15 cellular contexts compared by ENCODE assay signal in genomic region chr2:64137996-64138395, GRCh38. TPM values are rescaled to one million over a fixed set of nuclear protein-coding genes. Genes with fewer than 3 reads are reported as not detected.
DNase-seq lines count a peak whose midpoint lies in the region; ATAC-seq and TF ChIP-seq lines count a peak whose summit lies in the region.
"Had no signal": no experiment of that assay in that cellular context is flagged by ENCODE, and none has a peak within 500 bp of the region (broad histone marks: within the 10 kb centered on the region; RNA-seq: fewer than 3 reads in every experiment).

No MANE protein-coding gene starts in this region.

- TF ChIP-seq CTCF in activated B cell treated with CpG ODN at 0.5 μM for 24 hours (IDR thresholded peaks at IDR 0.05) (no peak), type B pancreatic cell (conservative IDR thresholded peaks at IDR 0.05) (no peak), natural killer cell (IDR thresholded peaks at IDR 0.05) (no peak), glutamatergic neuron (IDR thresholded peaks at IDR 0.05; ENCODE audit: partially characterized antibody, unreplicated experiment) (no peak)

- DNase-seq in activated T-cell treated with anti-CD3 and anti-CD28 coated beads, Interleukin-2, amount 50 U/mL, for 24 hours = no peak
- DNase-seq in activated T-cell treated with anti-CD3 and anti-CD28 coated beads, Interleukin-2, amount 50 U/mL, for 48 hours = no peak
- no peak for DNase-seq in activated B cell treated with CpG ODN at 0.5 μM for 24 hours
- peak; percentile 24 for DNase-seq in left kidney (ENCODE audit: low read depth, low spot score)
- no peak for DNase-seq in type B pancreatic cell (ENCODE audit: extremely low spot score, unreplicated experiment)
- DNase-seq in natural killer cell = no peak
- DNase-seq in stimulated activated CD4-positive, alpha-beta T cell treated with anti-CD3 and anti-CD28 coated beads, Interleukin-15, amount 100 ng/mL, for 24 hours = no peak
- DNase-seq in glutamatergic neuron = no peak
- DNase-seq: activated CD4-positive, CD25-positive, alpha-beta regulatory T cell; effector memory CD4-positive, alpha-beta T cell; heart left ventricle; NCI-H2029; NCI-H774; small intestine had no signal

- POLR2A ChIA-PET in activated B cell treated with CpG ODN at 0.5 μM for 24 hours (lab: Charles Lee) = interaction anchor here (0.8 to 0.9 kb wide), 2 partner anchors 48 to 190 kb away, joined by 4 to 5 read pairs; no protein-coding TSS in a partner anchor

- no peaks in the 10 kb centered on the region for H3K27me3 Mint-ChIP-seq in activated T-cell treated with anti-CD3 and anti-CD28 coated beads, Interleukin-2, amount 50 U/mL, for 24 hours
- H3K27me3 Mint-ChIP-seq in activated B cell treated with CpG ODN at 0.5 μM for 24 hours (no peaks in the 10 kb centered on the region), type B pancreatic cell (no peaks in the 10 kb centered on the region), natural killer cell (ENCODE audit: low read depth in 2 of 2) (no peaks in the 10 kb centered on the region), glutamatergic neuron (ENCODE audit: unreplicated experiment) (peaks cover 2% of the 10 kb centered on the region)

- ATAC-seq in activated B cell treated with CpG ODN at 0.5 μM for 24 hours (ENCODE audit: low read depth) (peak; percentile 21), natural killer cell (no peak)
- ATAC-seq: heart left ventricle, left lobe of liver had no signal

- intact Hi-C loops in activated B cell treated with CpG ODN at 0.5 μM for 24 hours (cut with micrococcal nuclease) (no loop called here), natural killer cell (cut with micrococcal nuclease) (no loop called here)

- CTCF ChIA-PET in activated B cell treated with CpG ODN at 0.5 μM for 24 hours (lab: Charles Lee) = no interaction called here

- no peak overlapping the region for H3K4me3 Mint-ChIP-seq in activated T-cell treated with anti-CD3 and anti-CD28 coated beads, Interleukin-2, amount 50 U/mL, for 24 hours
- H3K4me3 Mint-ChIP-seq in activated B cell treated with CpG ODN at 0.5 μM for 24 hours (peak overlapping the region; percentile 36), type B pancreatic cell (peak overlapping the region; percentile 78), natural killer cell (no peak overlapping the region), glutamatergic neuron (ENCODE audit: unreplicated experiment) (no peak overlapping the region)

- peaks cover 77% of the 10 kb centered on the region for H3K36me3 Mint-ChIP-seq in activated T-cell treated with anti-CD3 and anti-CD28 coated beads, Interleukin-2, amount 50 U/mL, for 24 hours (ENCODE audit: low read depth)
- H3K36me3 Mint-ChIP-seq in activated B cell treated with CpG ODN at 0.5 μM for 24 hours (ENCODE audit: low read depth) = peaks cover 51% of the 10 kb centered on the region
- peaks cover 25% of the 10 kb centered on the region for H3K36me3 Mint-ChIP-seq in type B pancreatic cell
- no peaks in the 10 kb centered on the region for H3K36me3 Mint-ChIP-seq in natural killer cell
- H3K36me3 Mint-ChIP-seq in glutamatergic neuron (ENCODE audit: unreplicated experiment) = no peaks in the 10 kb centered on the region

- H3K27ac Mint-ChIP-seq in activated T-cell treated with anti-CD3 and anti-CD28 coated beads, Interleukin-2, amount 50 U/mL, for 24 hours = peak overlapping the region; percentile 84
- H3K27ac Mint-ChIP-seq in activated B cell treated with CpG ODN at 0.5 μM for 24 hours (peak overlapping the region; percentile 73), type B pancreatic cell (peak overlapping the region; percentile 91), natural killer cell (no peak overlapping the region), glutamatergic neuron (ENCODE audit: unreplicated experiment) (no peak overlapping the region)

- H3K4me1 Mint-ChIP-seq in activated T-cell treated with anti-CD3 and anti-CD28 coated beads, Interleukin-2, amount 50 U/mL, for 24 hours (ENCODE audit: low read depth) = peaks cover 85% of the 10 kb centered on the region
- H3K4me1 Mint-ChIP-seq in activated B cell treated with CpG ODN at 0.5 μM for 24 hours (peaks cover 82% of the 10 kb centered on the region), type B pancreatic cell (ENCODE audit: unreplicated experiment) (peaks cover 61% of the 10 kb centered on the region), natural killer cell (peaks cover 31 to 36% of the 10 kb centered on the region in 2 donors), glutamatergic neuron (ENCODE audit: low read depth, unreplicated experiment) (peaks cover 22% of the 10 kb centered on the region)

- H3K9me3 Mint-ChIP-seq in activated T-cell treated with anti-CD3 and anti-CD28 coated beads, Interleukin-2, amount 50 U/mL, for 24 hours = no peaks in the 10 kb centered on the region
- no peaks in the 10 kb centered on the region for H3K9me3 Mint-ChIP-seq in activated B cell treated with CpG ODN at 0.5 μM for 24 hours
- H3K9me3 Mint-ChIP-seq in type B pancreatic cell = no peaks in the 10 kb centered on the region
- no peaks in the 10 kb centered on the region for H3K9me3 Mint-ChIP-seq in natural killer cell
- peaks cover under 1% of the 10 kb centered on the region for H3K9me3 Mint-ChIP-seq in glutamatergic neuron (ENCODE audit: unreplicated experiment)

RNA-seq across cellular contexts. Expression of gene PELI1, which starts 6.2 kb away (rescaled TPM):
- total RNA-seq in activated B cell treated with CpG ODN at 0.5 μM for 24 hours (81.4 and 93.1 TPM in 2 replicates), type B pancreatic cell (ENCODE audit: low replicate concordance) (57.5 and 58.2 TPM in 2 replicates), natural killer cell (100 to 1,000 TPM in 1 of 3 donors, 10 to 100 TPM in 2; 42.3 to 141 (median 65.0) TPM), glutamatergic neuron (ENCODE audit: unreplicated experiment) (58.2 TPM)

Comparison
In these comparisons a context has a peak if more than half of its experiments do, and no peak if none do; other contexts are left out.
1. H3K27ac Mint-ChIP-seq: peak in activated T-cell treated with anti-CD3 and anti-CD28 coated beads, Interleukin-2, amount 50 U/mL, for 24 hours (single experiment), activated B cell treated with CpG ODN at 0.5 μM for 24 hours (single experiment) and type B pancreatic cell (single experiment); none in natural killer cell (0 of 2) and glutamatergic neuron (single experiment).
2. H3K4me3 Mint-ChIP-seq: peak in activated B cell treated with CpG ODN at 0.5 μM for 24 hours (single experiment) and type B pancreatic cell (single experiment); none in activated T-cell treated with anti-CD3 and anti-CD28 coated beads, Interleukin-2, amount 50 U/mL, for 24 hours (single experiment), natural killer cell (single experiment) and glutamatergic neuron (single experiment).